ENCODE assay signal across 1 cellular context in genomic region chr1:213987876-213988638, GRCh38.
TF ChIP-seq lines count a peak whose summit lies in the region.

Gene PROX1, plus strand, starts transcription at chr1:213987973. Its CDS starts 8,563 bp downstream, at chr1:213996536.

TF ChIP-seq in HepG2, 621 proteins besides CTCF, POLR2A, EP300 and RAD21 (continued from another document and continues in another):
- TF ChIP-seq AHR (CRISPR knock-in tag; IDR thresholded peaks at IDR 0.05) = no peak
- TF ChIP-seq MXD4 (CRISPR knock-in tag; IDR thresholded peaks at IDR 0.05) = no peak
- no peak for TF ChIP-seq ZNF101 (CRISPR knock-in tag; IDR thresholded peaks at IDR 0.05; ENCODE audit: borderline replicate concordance, low read depth)
- peak; percentile 90 for TF ChIP-seq PTBP1 (IDR thresholded peaks at IDR 0.05; ENCODE audit: low read depth, low read length, poor library complexity, severe bottlenecking)
- TF ChIP-seq ZNF550 (CRISPR knock-in tag; IDR thresholded peaks at IDR 0.05; ENCODE audit: borderline replicate concordance) = 0 out of 2 replicates have a peak, but pooled peaks have one; percentile 60
- peak; percentile 94 for TF ChIP-seq ZNF512 (CRISPR knock-in tag; IDR thresholded peaks at IDR 0.05)
- no peak for TF ChIP-seq SRY (CRISPR knock-in tag; IDR thresholded peaks at IDR 0.05)
- 0 out of 2 replicates have a peak, but pooled peaks have one; percentile 11 for TF ChIP-seq PHF20 (CRISPR knock-in tag; IDR thresholded peaks at IDR 0.05)
- TF ChIP-seq ZFP91 (CRISPR knock-in tag; IDR thresholded peaks at IDR 0.05; ENCODE audit: borderline replicate concordance) = peak; percentile 51; the same call in 1 of the 2 replicates
- no peak; the same call in 1 of the 2 replicates for TF ChIP-seq HDAC2 (CRISPR knock-in tag; IDR thresholded peaks at IDR 0.05)
- no peak for TF ChIP-seq SNAPC5 (CRISPR knock-in tag; IDR thresholded peaks at IDR 0.05; ENCODE audit: borderline replicate concordance)
- no peak for TF ChIP-seq ZNF766 (CRISPR knock-in tag; IDR thresholded peaks at IDR 0.05; ENCODE audit: borderline replicate concordance)
- TF ChIP-seq ZBTB38 (CRISPR knock-in tag; IDR thresholded peaks at IDR 0.05) = peak; percentile 51; the same call in 1 of the 2 replicates
- no peak for TF ChIP-seq KLF9 (CRISPR knock-in tag; IDR thresholded peaks at IDR 0.05; ENCODE audit: low read depth)
- TF ChIP-seq ZNF33B (CRISPR knock-in tag; IDR thresholded peaks at IDR 0.05) = no peak
- TF ChIP-seq ZNF589 (CRISPR knock-in tag; conservative IDR thresholded peaks at IDR 0.05) = no peak
- TF ChIP-seq HMGXB4 (CRISPR knock-in tag; IDR thresholded peaks at IDR 0.05; ENCODE audit: borderline replicate concordance in 1 of 2, low read depth in 1 of 2) = peak; percentile 9 to 58; a peak in 2 of 4 replicates
- TF ChIP-seq NFKB2 (CRISPR knock-in tag; IDR thresholded peaks at IDR 0.05; ENCODE audit: borderline replicate concordance) = peak; percentile 61; the same call in 1 of the 2 replicates
- TF ChIP-seq KMT2A (CRISPR knock-in tag; IDR thresholded peaks at IDR 0.05) = peak; percentile 84; the same call in 1 of the 2 replicates
- TF ChIP-seq STAG1 (CRISPR knock-in tag; IDR thresholded peaks at IDR 0.05) = 0 out of 2 replicates have a peak, but pooled peaks have one; percentile 15
- TF ChIP-seq TFDP1 (CRISPR knock-in tag; IDR thresholded peaks at IDR 0.05; ENCODE audit: borderline replicate concordance) = no peak
- no peak for TF ChIP-seq MIER2 (CRISPR knock-in tag; IDR thresholded peaks at IDR 0.05)
- TF ChIP-seq ZNF337 (CRISPR knock-in tag; IDR thresholded peaks at IDR 0.05; ENCODE audit: borderline replicate concordance, low read depth) = no peak
- peak; percentile 69; the same call in 1 of the 2 replicates for TF ChIP-seq MED1 (CRISPR knock-in tag; IDR thresholded peaks at IDR 0.05)
- TF ChIP-seq ZBED4 (CRISPR knock-in tag; IDR thresholded peaks at IDR 0.05; ENCODE audit: borderline replicate concordance) = no peak
- TF ChIP-seq ZNF710 (CRISPR knock-in tag; IDR thresholded peaks at IDR 0.05; ENCODE audit: borderline replicate concordance) = peak; percentile 90
- TF ChIP-seq ZFX (CRISPR knock-in tag; IDR thresholded peaks at IDR 0.05; ENCODE audit: low read depth) = no peak
- TF ChIP-seq NR2C2 (CRISPR knock-in tag; IDR thresholded peaks at IDR 0.05; ENCODE audit: borderline replicate concordance) = 0 out of 2 replicates have a peak, but pooled peaks have one; percentile 21
- peak; percentile 31 for TF ChIP-seq ASH2L (IDR thresholded peaks at IDR 0.05; ENCODE audit: insufficient read length, low read depth, low read length)
- TF ChIP-seq SSRP1 (CRISPR knock-in tag; IDR thresholded peaks at IDR 0.05) = 0 out of 2 replicates have a peak, but pooled peaks have one; percentile 6
- peak; percentile 59; the same call in 1 of the 2 replicates for TF ChIP-seq ZBTB21 (CRISPR knock-in tag; IDR thresholded peaks at IDR 0.05)
- no peak; the same call in 1 of the 2 replicates for TF ChIP-seq PATZ1 (CRISPR knock-in tag; IDR thresholded peaks at IDR 0.05)
- peak; percentile 29; the same call in 1 of the 2 replicates for TF ChIP-seq FOXO1 (CRISPR knock-in tag; IDR thresholded peaks at IDR 0.05)
- no peak for TF ChIP-seq KAT2B (IDR thresholded peaks at IDR 0.05; ENCODE audit: borderline replicate concordance, low read depth, low read length)
- no peak for TF ChIP-seq SNAI1 (CRISPR knock-in tag; IDR thresholded peaks at IDR 0.05; ENCODE audit: borderline replicate concordance)
- TF ChIP-seq RAD51 (IDR thresholded peaks at IDR 0.05; ENCODE audit: borderline replicate concordance) = no peak
- TF ChIP-seq IRF2 (CRISPR knock-in tag; IDR thresholded peaks at IDR 0.05) = peak; percentile 49
- no peak for TF ChIP-seq SMC3 (IDR thresholded peaks at IDR 0.05; ENCODE audit: low read length)
- TF ChIP-seq MAFF (IDR thresholded peaks at IDR 0.05; ENCODE audit: low read depth, low read length) = no peak
- TF ChIP-seq MTF1 (CRISPR knock-in tag; IDR thresholded peaks at IDR 0.05) = no peak
- TF ChIP-seq ZC3H4 (CRISPR knock-in tag; IDR thresholded peaks at IDR 0.05; ENCODE audit: borderline replicate concordance) = 0 out of 2 replicates have a peak, but pooled peaks have one; percentile 18
- TF ChIP-seq MATR3 (CRISPR knock-in tag; IDR thresholded peaks at IDR 0.05) = no peak
- no peak for TF ChIP-seq ZNF329 (CRISPR knock-in tag; IDR thresholded peaks at IDR 0.05; ENCODE audit: low read depth)
- 0 out of 2 replicates have a peak, but pooled peaks have one; percentile 34 for TF ChIP-seq MAX (IDR thresholded peaks at IDR 0.05)
- TF ChIP-seq ZUFSP (CRISPR knock-in tag; IDR thresholded peaks at IDR 0.05; ENCODE audit: borderline replicate concordance) = no peak
